8 cellular contexts compared by ENCODE assay signal in the genomic region with DNA sequence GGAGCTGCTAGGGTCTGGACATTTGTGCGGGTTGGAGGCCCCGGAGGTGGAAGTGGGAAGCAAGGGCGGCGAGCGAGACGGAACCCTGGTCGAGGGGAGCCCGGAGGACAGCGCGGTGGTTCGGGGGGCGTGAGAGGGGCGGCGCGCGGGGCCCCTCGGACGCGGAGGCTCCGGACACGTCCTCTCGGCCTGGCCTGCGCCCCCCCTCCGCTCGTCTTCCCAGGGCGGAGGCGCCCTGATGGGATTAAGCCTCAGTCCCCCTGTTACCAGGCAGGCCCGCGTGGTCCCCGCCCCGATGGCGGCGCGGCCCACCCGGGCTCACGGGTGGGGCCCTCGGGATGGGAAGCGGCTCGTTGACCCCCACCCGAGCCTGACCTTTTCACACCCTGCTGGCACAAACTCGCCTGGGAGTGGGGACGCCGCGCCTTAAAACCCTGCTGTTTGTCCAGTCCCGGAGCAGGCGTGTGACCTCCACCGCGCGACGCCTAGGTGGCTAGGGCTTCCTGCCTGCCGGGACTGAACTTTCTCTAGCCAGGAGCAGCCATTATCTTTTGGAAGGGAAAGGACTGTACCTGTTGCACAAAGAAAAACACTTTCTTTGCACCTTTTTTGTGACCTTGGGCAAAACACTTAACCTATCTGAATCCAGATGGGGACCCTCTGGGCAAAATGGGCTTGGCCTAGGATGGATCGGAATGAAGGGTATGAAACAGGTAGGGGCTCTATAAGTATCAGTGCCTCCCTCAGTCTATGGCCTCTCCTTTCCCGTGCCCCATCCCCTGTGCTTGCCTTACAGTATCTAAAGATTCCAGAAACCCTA. TPM values are rescaled to one million over a fixed set of nuclear protein-coding genes. Genes with fewer than 3 reads are reported as not detected.
DNase-seq lines count a peak whose midpoint lies in the region; ATAC-seq, FAIRE-seq and TF ChIP-seq lines count a peak whose summit lies in the region.

No MANE protein-coding gene starts in this region.

- H3K4me1 ChIP-seq in HCT116 (ENCODE audit: control insufficient read depth in 1 of 2, insufficient read depth in 2 of 2, low read length in 2 of 2), result peaks cover 46 to 67% of the 10 kb centered on the region in 2 experiments
- peaks cover 0 to 32% of the 10 kb centered on the region in 2 donors for H3K4me1 ChIP-seq in right atrium auricular region
- peaks cover 13 to 18% of the 10 kb centered on the region in 2 donors for H3K4me1 ChIP-seq in gastrocnemius medialis

- TF ChIP-seq RAD21 in HCT116 (IDR thresholded peaks at IDR 0.05; ENCODE audit: low read depth), result no peak

- no peak for FAIRE-seq in HTR-8/SVneo (lab: Jason Lieb, UNC)

- no peaks in the 10 kb centered on the region for H3K9me2 ChIP-seq in HCT116 (ENCODE audit: insufficient read depth)

- H3K79me2 ChIP-seq in HCT116 (ENCODE audit: insufficient read depth, low read length), result peaks cover 55% of the 10 kb centered on the region

- H3K27ac ChIP-seq in HCT116 (ENCODE audit: low read depth, low read length) (peak overlapping the region; percentile 98), right atrium auricular region (peak overlapping the region; percentile 80 to 87), gastrocnemius medialis (peak overlapping the region; percentile 52 to 75 (median 64))

- RAD21 ChIA-PET in HCT116 (lab: Charles Lee; ENCODE audit: low non-redundant PET in 1 of 2, low total read pairs in 2 of 2, uncharacterized antibody in 2 of 2, unreplicated experiment in 2 of 2), result no interaction called here

- H3K4me2 ChIP-seq in HCT116 (ENCODE audit: low read length), result peak overlapping the region; percentile 93

- peak overlapping the region; percentile 78 to 95 for H3K4me3 Mint-ChIP-seq in activated T-cell treated with anti-CD3 and anti-CD28 coated beads, Interleukin-2, amount 50 U/mL, for 72 hours

- H3K36me3 ChIP-seq in HCT116 (ENCODE audit: control insufficient read depth in 1 of 2, insufficient read depth in 2 of 2, low read length in 2 of 2) (no peaks in the 10 kb centered on the region), right atrium auricular region (no peaks in the 10 kb centered on the region), gastrocnemius medialis (no peaks in the 10 kb centered on the region)

- peaks cover 12% of the 10 kb centered on the region for H3K4me1 Mint-ChIP-seq in activated T-cell treated with anti-CD3 and anti-CD28 coated beads, Interleukin-2, amount 50 U/mL, for 72 hours (ENCODE audit: low read depth)

- in situ Hi-C loops in gastrocnemius medialis (cut with MboI; ENCODE audit: low sequenced_read_pairs in 4 of 4) (loop anchor here in 2 of 4 donors (5.0 to 10.0 kb wide), 2 partner anchors 51 to 94 kb away; no protein-coding TSS in a partner anchor), ACHN (cut with HindIII; ENCODE audit: low pct_ligation_motif_present, low pct_unique_long_range_greater_than_20kb, low sequenced_read_pairs) (no loop called here)

- no peaks in the 10 kb centered on the region for H3K36me3 Mint-ChIP-seq in activated T-cell treated with anti-CD3 and anti-CD28 coated beads, Interleukin-2, amount 50 U/mL, for 72 hours (ENCODE audit: insufficient read depth in 2 of 2)

- POLR2A ChIA-PET in HCT116 (lab: Charles Lee), result interaction anchor here (0.5 kb wide), 1 partner anchor 31 kb away, joined by 8 read pairs; no protein-coding TSS in a partner anchor

- H3K27me3 Mint-ChIP-seq in activated T-cell treated with anti-CD3 and anti-CD28 coated beads, Interleukin-2, amount 50 U/mL, for 72 hours (ENCODE audit: low read depth), result peaks cover 67% of the 10 kb centered on the region

- no peaks in the 10 kb centered on the region for H3K9me3 Mint-ChIP-seq in activated T-cell treated with anti-CD3 and anti-CD28 coated beads, Interleukin-2, amount 50 U/mL, for 72 hours

- H3K4me3 ChIP-seq in HCT116 (replicated peaks in 1 of 2; ENCODE audit: low read depth in 1 of 2, low read length in 2 of 2) (peak overlapping the region; percentile 86), right atrium auricular region (peak overlapping the region; percentile 60 to 83), gastrocnemius medialis (peak overlapping the region; percentile 66 to 82 (median 78))

- no peak for TF ChIP-seq CTCF in HCT116 (IDR thresholded peaks at IDR 0.05 in 2 of 3, conservative IDR thresholded peaks at IDR 0.05 in 1 of 3; ENCODE audit: borderline replicate concordance in 1 of 3, insufficient read depth in 1 of 3, low read depth in 2 of 3, low read length in 2 of 3)
- TF ChIP-seq CTCF in right atrium auricular region (IDR thresholded peaks at IDR 0.05), result no peak
- no peak for TF ChIP-seq CTCF in gastrocnemius medialis (IDR thresholded peaks at IDR 0.05 in 4 of 5, conservative IDR thresholded peaks at IDR 0.05 in 1 of 5)

- intact Hi-C loops in HCT116 (cut with micrococcal nuclease), result loop anchor here (5.0 kb wide), 1 partner anchor 74 kb away; no protein-coding TSS in a partner anchor
- intact Hi-C loops in gastrocnemius medialis (cut with DNase I; ENCODE audit: low total_unique reads), result no loop called here

- peak overlapping the region; percentile 11 for H2AFZ ChIP-seq in HCT116 (ENCODE audit: low read depth, low read length, poor library complexity, severe bottlenecking)

- CTCF ChIA-PET in HCT116 (lab: Charles Lee), result interaction anchor here (1.9 to 2.7 kb wide), 2 partner anchors 95 to 104 kb away, joined by 6 to 22 read pairs; no protein-coding TSS in a partner anchor

- BruUV-seq in HCT116 (replicated peaks; lab: Mats Ljungman, UMichigan), result no TSS peak

- H3K27ac Mint-ChIP-seq in activated T-cell treated with anti-CD3 and anti-CD28 coated beads, Interleukin-2, amount 50 U/mL, for 72 hours, result no peak overlapping the region

- H3K9me3 ChIP-seq in HCT116 (ENCODE audit: control insufficient read depth in 1 of 2, insufficient read depth in 1 of 2, low read depth in 1 of 2, low read length in 2 of 2), result no peaks in the 10 kb centered on the region
- no peaks in the 10 kb centered on the region for H3K9me3 ChIP-seq in right atrium auricular region
- H3K9me3 ChIP-seq in gastrocnemius medialis, result no peaks in the 10 kb centered on the region

- H3K27me3 ChIP-seq in HCT116 (ENCODE audit: insufficient read depth, low read length), result no peaks in the 10 kb centered on the region
- H3K27me3 ChIP-seq in right atrium auricular region, result no peaks in the 10 kb centered on the region
- H3K27me3 ChIP-seq in gastrocnemius medialis, result peaks cover 7 to 31% (median 10%) of the 10 kb centered on the region in 3 donors

- TF ChIP-seq POLR2A in HCT116 (IDR thresholded peaks at IDR 0.05; ENCODE audit: borderline replicate concordance, extremely low read depth, insufficient read depth, insufficient read length) (no peak), gastrocnemius medialis (IDR thresholded peaks at IDR 0.05) (no peak)

- H4K20me1 ChIP-seq in HCT116 (ENCODE audit: insufficient read depth), result no peaks in the 10 kb centered on the region

- peak overlapping the region; percentile 92 for H3K9ac ChIP-seq in HCT116 (ENCODE audit: low read length)

- ATAC-seq in HCT116, result peak; percentile 6
- no peak for ATAC-seq in activated T-cell treated with anti-CD3 and anti-CD28 coated beads, Interleukin-2, amount 50 U/mL, for 72 hours (replicated peaks in 1 of 2)
- ATAC-seq in gastrocnemius medialis, result peak in 1 of 2 donors; percentile 2
- no peak for ATAC-seq in GM21423 (IDR thresholded peaks at IDR 0.05; ENCODE audit: unreplicated experiment)

- DNase-seq in HCT116 (ENCODE audit: low read depth, low spot score) (no peak), right atrium auricular region (ENCODE audit: low spot score) (no peak), gastrocnemius medialis (no peak), ACHN (no peak), HTR-8/SVneo (ENCODE audit: insufficient read length, low spot score) (no peak), 8988T (no peak)
- DNase-seq in activated T-cell treated with anti-CD3 and anti-CD28 coated beads, Interleukin-2, amount 50 U/mL, for 72 hours, result peak in 1 of 2 donors; percentile 6

TF ChIP-seq in HCT116, 20 proteins besides CTCF, POLR2A, EP300 and RAD21 (continues in another document):
- TF ChIP-seq ZFX (IDR thresholded peaks at IDR 0.05) (peak; percentile 61; the same call in 1 of the 2 replicates), CBX3 (IDR thresholded peaks at IDR 0.05; ENCODE audit: low read depth) (no peak), EZH2phosphoT487 (IDR thresholded peaks at IDR 0.05; ENCODE audit: borderline replicate concordance) (no peak), SRF (IDR thresholded peaks at IDR 0.05; ENCODE audit: low read depth) (no peak)
- TF ChIP-seq, protein P1, sequence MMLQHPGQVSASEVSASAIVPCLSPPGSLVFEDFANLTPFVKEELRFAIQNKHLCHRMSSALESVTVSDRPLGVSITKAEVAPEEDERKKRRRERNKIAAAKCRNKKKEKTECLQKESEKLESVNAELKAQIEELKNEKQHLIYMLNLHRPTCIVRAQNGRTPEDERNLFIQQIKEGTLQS (IDR thresholded peaks at IDR 0.05), result no peak
- TF ChIP-seq, protein P2, sequence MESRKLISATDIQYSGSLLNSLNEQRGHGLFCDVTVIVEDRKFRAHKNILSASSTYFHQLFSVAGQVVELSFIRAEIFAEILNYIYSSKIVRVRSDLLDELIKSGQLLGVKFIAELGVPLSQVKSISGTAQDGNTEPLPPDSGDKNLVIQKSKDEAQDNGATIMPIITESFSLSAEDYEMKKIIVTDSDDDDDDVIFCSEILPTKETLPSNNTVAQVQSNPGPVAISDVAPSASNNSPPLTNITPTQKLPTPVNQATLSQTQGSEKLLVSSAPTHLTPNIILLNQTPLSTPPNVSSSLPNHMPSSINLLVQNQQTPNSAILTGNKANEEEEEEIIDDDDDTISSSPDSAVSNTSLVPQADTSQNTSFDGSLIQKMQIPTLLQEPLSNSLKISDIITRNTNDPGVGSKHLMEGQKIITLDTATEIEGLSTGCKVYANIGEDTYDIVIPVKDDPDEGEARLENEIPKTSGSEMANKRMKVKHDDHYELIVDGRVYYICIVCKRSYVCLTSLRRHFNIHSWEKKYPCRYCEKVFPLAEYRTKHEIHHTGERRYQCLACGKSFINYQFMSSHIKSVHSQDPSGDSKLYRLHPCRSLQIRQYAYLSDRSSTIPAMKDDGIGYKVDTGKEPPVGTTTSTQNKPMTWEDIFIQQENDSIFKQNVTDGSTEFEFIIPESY (IDR thresholded peaks at IDR 0.05; ENCODE audit: extremely low read depth, insufficient replicate concordance, low read length), result no peak
- TF ChIP-seq, protein P3, sequence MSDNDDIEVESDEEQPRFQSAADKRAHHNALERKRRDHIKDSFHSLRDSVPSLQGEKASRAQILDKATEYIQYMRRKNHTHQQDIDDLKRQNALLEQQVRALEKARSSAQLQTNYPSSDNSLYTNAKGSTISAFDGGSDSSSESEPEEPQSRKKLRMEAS (IDR thresholded peaks at IDR 0.05), result 0 out of 2 replicates have a peak, but pooled peaks have one; percentile 35

RNA-seq across cellular contexts. Expression of a gene that starts 1.0 kb away (rescaled TPM):
- 36.8 TPM for total RNA-seq in HCT116 (2021; ENCODE audit: unreplicated experiment)
- 13.2 and 13.5 TPM in 2 replicates for polyA plus RNA-seq in HCT116 (2012)
- 10 to 100 TPM in 1 of 2 donors, 1 to 10 TPM in 1; 6.6 to 10.8 TPM for total RNA-seq in activated T-cell treated with anti-CD3 and anti-CD28 coated beads, Interleukin-2, amount 50 U/mL, for 72 hours
- 10 to 100 TPM; 16.8 to 21.7 TPM for total RNA-seq in right atrium auricular region
- 10 to 100 TPM; 16.2 to 35.0 (median 21.7) TPM for total RNA-seq in gastrocnemius medialis

RNA-seq across cellular contexts. Expression of a gene that starts 7.0 kb away (rescaled TPM):
- total RNA-seq in HCT116 (2021; ENCODE audit: unreplicated experiment) (not detected), right atrium auricular region (not detected), gastrocnemius medialis (not detected)
- 0.17 TPM in 1 of 2 replicates, not detected in the other for polyA plus RNA-seq in HCT116 (2012)
- not detected for total RNA-seq in activated T-cell treated with anti-CD3 and anti-CD28 coated beads, Interleukin-2, amount 50 U/mL, for 72 hours
